21 cellular contexts compared by ENCODE assay signal in genomic region chr17:78279360-78279990, GRCh38. TPM values are rescaled to one million over a fixed set of nuclear protein-coding genes. Genes with fewer than 3 reads are reported as not detected.
DNase-seq lines count a peak whose midpoint lies in the region; ATAC-seq, FAIRE-seq and TF ChIP-seq lines count a peak whose summit lies in the region.
"Had no signal": no experiment of that assay in that cellular context is flagged by ENCODE, and none has a peak within 500 bp of the region (broad histone marks: within the 10 kb centered on the region; RNA-seq: fewer than 3 reads in every experiment).

No MANE protein-coding gene starts in this region.

- TF ChIP-seq POLR2A in heart left ventricle (IDR thresholded peaks at IDR 0.05) (no peak), H54 (IDR thresholded peaks at IDR 0.05; ENCODE audit: low read depth, low read length) (no peak)

- POLR2A ChIA-PET in OCI-LY7 (lab: Charles Lee), result no interaction called here

- CTCF ChIA-PET in OCI-LY7 (lab: Charles Lee; ENCODE audit: unreplicated experiment), result no interaction called here

- H4K8ac ChIP-seq in mesendoderm (ENCODE audit: low read depth, low read length), result no peak overlapping the region

- no peak for FAIRE-seq in H54 (lab: Jason Lieb, UNC)
- FAIRE-seq: GM19239 had no signal

- H3K79me2 ChIP-seq in OCI-LY7 (ENCODE audit: insufficient read depth, low read depth, low read length), result no peaks in the 10 kb centered on the region
- H3K79me2 ChIP-seq in mesendoderm (ENCODE audit: control insufficient read depth, insufficient read depth, low read length), result no peaks in the 10 kb centered on the region

- peak overlapping the region; percentile 15 for H3K27ac Mint-ChIP-seq in stimulated activated effector memory CD8-positive, alpha-beta T cell treated with anti-CD3 and anti-CD28 coated beads, Interleukin-12 subunit alpha, Interleukin-12 subunit beta, amount 100 ng/mL, for 72 hours

- H3K9me3 ChIP-seq in heart left ventricle, result no peaks in the 10 kb centered on the region
- no peaks in the 10 kb centered on the region for H3K9me3 ChIP-seq in OCI-LY7 (ENCODE audit: low read length)
- H3K9me3 ChIP-seq: Peyer's patch, SK-N-SH had no signal

- no TSS peak for BruUV-seq in OCI-LY7 (replicated peaks; lab: Mats Ljungman, UMichigan)

- intact Hi-C loops in Right ventricle myocardium inferior (cut with DNase I), result no loop called here
- intact Hi-C loops in heart left ventricle (cut with DNase I), result no loop called here
- intact Hi-C loops in OCI-LY7 (cut with micrococcal nuclease; ENCODE audit: unreplicated experiment), result no loop called here

- no peak overlapping the region for H3K18ac ChIP-seq in mesendoderm (ENCODE audit: low read length)

- no peak overlapping the region for H2BK5ac ChIP-seq in mesendoderm (ENCODE audit: low read length)

- H3K79me1 ChIP-seq in mesendoderm (ENCODE audit: low read length), result no peaks in the 10 kb centered on the region

- H3K4me1 ChIP-seq in heart left ventricle (no peaks in the 10 kb centered on the region), OCI-LY7 (ENCODE audit: insufficient read depth, low read length, poor library complexity, severe bottlenecking) (peaks cover 46% of the 10 kb centered on the region), mesendoderm (ENCODE audit: control insufficient read depth, low read depth, low read length) (peaks cover 10% of the 10 kb centered on the region)

- H2BK120ac ChIP-seq in mesendoderm (ENCODE audit: low read depth, low read length), result no peak overlapping the region

- peak overlapping the region; percentile 74 for H2AK5ac ChIP-seq in mesendoderm (ENCODE audit: low read length)

- no peak overlapping the region for H3K4me3 Mint-ChIP-seq in stimulated activated effector memory CD8-positive, alpha-beta T cell treated with anti-CD3 and anti-CD28 coated beads, Interleukin-12 subunit alpha, Interleukin-12 subunit beta, amount 100 ng/mL, for 72 hours

- H3K56ac ChIP-seq in mesendoderm (ENCODE audit: low read length), result peak overlapping the region; percentile 56

- no peaks in the 10 kb centered on the region for H3K36me3 Mint-ChIP-seq in stimulated activated effector memory CD8-positive, alpha-beta T cell treated with anti-CD3 and anti-CD28 coated beads, Interleukin-12 subunit alpha, Interleukin-12 subunit beta, amount 100 ng/mL, for 72 hours

- H3K23ac ChIP-seq in mesendoderm (ENCODE audit: low read length), result no peak overlapping the region

- no peak overlapping the region for H2BK15ac ChIP-seq in mesendoderm (replicated peaks; ENCODE audit: low read depth)

- H3K4ac ChIP-seq in mesendoderm (ENCODE audit: low read depth, low read length), result no peak overlapping the region

- H3K4me2 ChIP-seq in OCI-LY7 (ENCODE audit: low read length) (peak overlapping the region; percentile 23), mesendoderm (ENCODE audit: low read length) (no peak overlapping the region)
- H3K4me2 ChIP-seq: SK-N-SH had no signal

- no peak overlapping the region for H3K9ac ChIP-seq in mesendoderm (ENCODE audit: low read length)
- H3K9ac ChIP-seq: SK-N-SH had no signal

- H3K9me3 Mint-ChIP-seq in stimulated activated effector memory CD8-positive, alpha-beta T cell treated with anti-CD3 and anti-CD28 coated beads, Interleukin-12 subunit alpha, Interleukin-12 subunit beta, amount 100 ng/mL, for 72 hours, result no peaks in the 10 kb centered on the region

- H3K9me2 ChIP-seq in OCI-LY7 (ENCODE audit: insufficient read depth, low read length), result no peaks in the 10 kb centered on the region
- H3K9me2 ChIP-seq: SK-N-SH had no signal

- no peak overlapping the region for H2AFZ ChIP-seq in OCI-LY7 (ENCODE audit: low read length)

- H3K27me3 ChIP-seq in heart left ventricle (no peaks in the 10 kb centered on the region), mesendoderm (ENCODE audit: insufficient read depth, low read length, poor library complexity) (no peaks in the 10 kb centered on the region)
- H3K27me3 ChIP-seq: Peyer's patch had no signal

- ATAC-seq in Right ventricle myocardium inferior (no peak), heart left ventricle (no peak), GM19452 (IDR thresholded peaks at IDR 0.05; ENCODE audit: unreplicated experiment) (no peak)
- ATAC-seq in stimulated activated effector memory CD8-positive, alpha-beta T cell treated with anti-CD3 and anti-CD28 coated beads, Interleukin-12 subunit alpha, Interleukin-12 subunit beta, amount 100 ng/mL, for 72 hours, result peak; percentile 8
- ATAC-seq: HCT116 had no signal

- H4K5ac ChIP-seq in mesendoderm (ENCODE audit: low read length), result no peak overlapping the region

- no peaks in the 10 kb centered on the region for H4K20me1 ChIP-seq in OCI-LY7 (ENCODE audit: insufficient read depth, low read length)

- DNase-seq in Right ventricle myocardium inferior (ENCODE audit: missing footprints) (peak; percentile 27), heart left ventricle (no peak), OCI-LY7 (ENCODE audit: low spot score) (no peak), mesendoderm (no peak), cerebellar cortex (ENCODE audit: low spot score) (no peak), H54 (ENCODE audit: insufficient read length, low spot score) (no peak)
- no peak for DNase-seq in stimulated activated effector memory CD8-positive, alpha-beta T cell treated with anti-CD3 and anti-CD28 coated beads, Interleukin-12 subunit alpha, Interleukin-12 subunit beta, amount 100 ng/mL, for 72 hours (ENCODE audit: low spot score in 2 of 2)
- DNase-seq: 8988T, NCI-H1048, NCI-H146, NCI-H2081, NCI-H510A treated with DMSO at 0.1 percent for 48 hours, SHP77, SK-N-SH had no signal

- WGBS in heart left ventricle, 4 donors, result 83 to 97% (median 93%) methylated on average over 5 of the region's 5 CpGs
- WGBS in mesendoderm (ENCODE audit: extremely low coverage, insufficient coverage, low lambda C conversion rate), result no CpG with 5 or more reads among the region's 5 CpGs

- peaks cover 7% of the 10 kb centered on the region for H3K4me1 Mint-ChIP-seq in stimulated activated effector memory CD8-positive, alpha-beta T cell treated with anti-CD3 and anti-CD28 coated beads, Interleukin-12 subunit alpha, Interleukin-12 subunit beta, amount 100 ng/mL, for 72 hours

- H3K4me3 ChIP-seq in heart left ventricle (no peak overlapping the region), OCI-LY7 (ENCODE audit: low read depth, low read length, poor library complexity, severe bottlenecking) (no peak overlapping the region), mesendoderm (ENCODE audit: low read length) (no peak overlapping the region)
- H3K4me3 ChIP-seq: Peyer's patch had no signal

- TF ChIP-seq CTCF in heart left ventricle (IDR thresholded peaks at IDR 0.05) (no peak), OCI-LY7 (conservative IDR thresholded peaks at IDR 0.05; ENCODE audit: low read length) (no peak)

- H3K27ac ChIP-seq in heart left ventricle (no peak overlapping the region), OCI-LY7 (ENCODE audit: low read depth, low read length, poor library complexity, severe bottlenecking) (no peak overlapping the region), mesendoderm (ENCODE audit: low read depth, low read length) (no peak overlapping the region)
- H3K27ac ChIP-seq: C4-2B, Peyer's patch had no signal

- H3K36me3 ChIP-seq in heart left ventricle, result no peaks in the 10 kb centered on the region
- no peaks in the 10 kb centered on the region for H3K36me3 ChIP-seq in OCI-LY7 (ENCODE audit: insufficient read depth, low read length)
- H3K36me3 ChIP-seq in mesendoderm (ENCODE audit: control insufficient read depth, insufficient read depth, low read length), result no peaks in the 10 kb centered on the region
- H3K36me3 ChIP-seq: Peyer's patch had no signal

RNA-seq across cellular contexts. Expression of gene TMEM235, which starts 48.0 kb away (rescaled TPM):
- total RNA-seq in Right ventricle myocardium inferior (not detected), heart left ventricle (not detected), OCI-LY7 (2022) (not detected in 2 replicates)
- polyA plus RNA-seq in heart left ventricle, result not detected
- total RNA-seq in OCI-LY7 (2014; rRNA removed; shearing (Covaris generic)), result 0.32 TPM in 1 of 2 replicates, not detected in the other
- polyA plus RNA-seq in mesendoderm (2013, experiment 1 of 2), result not detected
- not detected for polyA plus RNA-seq in mesendoderm (2013, experiment 2 of 2)
- total RNA-seq: Daoy, M059J, Peyer's patch had no signal
- polyA plus RNA-seq: SK-N-SH had no signal
